ENCODE assay signal across 8 cellular contexts in the genomic region with DNA sequence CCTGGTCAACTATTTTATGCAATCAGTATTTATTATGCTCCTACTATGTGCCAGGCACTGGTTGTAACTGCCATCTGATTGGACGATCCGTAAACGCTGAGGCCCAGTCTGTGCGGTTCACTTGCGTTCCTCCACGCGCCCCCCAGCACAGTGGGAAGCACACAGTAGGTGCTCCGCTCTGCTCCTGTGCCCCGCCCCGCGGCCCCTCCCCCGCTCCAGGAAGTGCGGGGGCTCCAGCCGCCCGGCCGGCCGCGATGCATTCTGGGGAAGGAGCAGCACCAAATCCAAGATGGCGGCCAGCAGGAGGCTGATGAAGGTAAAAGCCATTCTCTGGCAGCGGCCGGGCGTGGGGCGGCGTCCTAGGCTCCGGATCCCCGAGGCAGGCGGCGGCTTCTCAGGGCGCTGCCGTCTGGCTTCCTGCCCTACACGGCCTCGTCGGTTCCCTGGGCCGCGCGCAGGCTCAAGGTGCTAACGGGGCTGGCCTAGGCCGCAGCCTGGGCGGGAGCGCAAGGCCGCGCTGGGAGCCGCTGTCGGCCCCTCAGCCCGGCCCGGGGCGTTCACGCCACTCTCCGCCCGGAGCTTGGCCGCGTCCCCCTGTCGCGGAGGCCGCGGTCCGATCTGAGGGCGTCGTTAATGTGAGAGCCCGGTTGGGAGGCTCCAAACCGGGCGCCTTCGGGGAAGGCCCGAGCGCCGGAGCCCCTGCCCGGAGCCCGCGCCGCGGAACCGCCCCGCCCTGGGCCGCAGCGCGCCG. TPM values are rescaled to one million over a fixed set of nuclear protein-coding genes. Genes with fewer than 3 reads are reported as not detected.
DNase-seq lines count a peak whose midpoint lies in the region; ATAC-seq and TF ChIP-seq lines count a peak whose summit lies in the region.

Gene UBE2L3 (plus strand): TSS at position 259 of the 751 bp plus-strand sequence. CDS start 31 bp downstream, at position 290.

- CTCF ChIA-PET in AG04450 (lab: Charles Lee), result interaction anchor here (1.2 kb wide), 1 partner anchor 382 kb away, joined by 3 read pairs; no protein-coding TSS in a partner anchor

- H3K27ac ChIP-seq in AG04450 (ENCODE audit: low read depth, low read length), result peak within 1 kb of the TSS; percentile 65
- H3K27ac ChIP-seq in SJSA1, result peak within 1 kb of the TSS; percentile 92

- H3K27ac Mint-ChIP-seq in nephron progenitor cell, result peak within 1 kb of the TSS; percentile 97

- no peaks in the 10 kb centered on the region for H3K9me3 Mint-ChIP-seq in nephron progenitor cell

- no peaks in the 10 kb centered on the region; the same call in 1 of the 2 replicates for H3K9me3 ChIP-seq in AG04450 (ENCODE audit: control insufficient read depth, insufficient read depth, low read length)
- H3K9me3 ChIP-seq in SJSA1 (replicated peaks), result no peaks in the 10 kb centered on the region

- peaks cover 40% of the 10 kb centered on the region for H3K4me1 Mint-ChIP-seq in nephron progenitor cell

- POLR2A ChIA-PET in AG04450 (lab: Yijun Ruan, JAX), result no interaction called here

- H3K4me3 Mint-ChIP-seq in nephron progenitor cell, result peak within 1 kb of the TSS; percentile 95

- ATAC-seq in GM19035 (IDR thresholded peaks at IDR 0.05; ENCODE audit: unreplicated experiment), result peak; percentile 75
- ATAC-seq in stimulated activated naive CD8-positive, alpha-beta T cell treated with anti-CD3 and anti-CD28 coated beads, Interleukin-15, Interleukin-2, amounts not matched to agents 100 U/mL and 50 U/mL, for 24 hours, result peak; percentile 80

- peaks cover 7% of the 10 kb centered on the region for H3K36me3 Mint-ChIP-seq in nephron progenitor cell (ENCODE audit: low read depth)

- H3K27me3 Mint-ChIP-seq in nephron progenitor cell (ENCODE audit: low read depth, poor library complexity), result peaks cover 7% of the 10 kb centered on the region

- DNase-seq in AG04450 (ENCODE audit: low read depth, low spot score), result peak; percentile 33
- peak; percentile 81 for DNase-seq in KBM-7
- DNase-seq in SJSA1 (ENCODE audit: low read depth in 1 of 2, low spot score in 2 of 2), result peak; percentile 86 to 87
- DNase-seq in activated gamma-delta T cell treated with Interleukin-2 at 50 U/mL for 16 hours, result peak; percentile 79
- peak; percentile 85 for DNase-seq in fibroblast of villous mesenchyme (ENCODE audit: low read depth)
- peak; percentile 87 for DNase-seq in nephron progenitor cell
- peak; percentile 89 for DNase-seq in stimulated activated naive CD8-positive, alpha-beta T cell treated with anti-CD3 and anti-CD28 coated beads, Interleukin-15, Interleukin-2, amounts not matched to agents 100 U/mL and 50 U/mL, for 24 hours

- H3K4me1 ChIP-seq in SJSA1 (replicated peaks), result peaks cover 17% of the 10 kb centered on the region

- no peak for TF ChIP-seq CTCF in AG04450 (IDR thresholded peaks at IDR 0.05; ENCODE audit: low read depth, low read length)
- no peak for TF ChIP-seq CTCF in fibroblast of villous mesenchyme (IDR thresholded peaks at IDR 0.05; ENCODE audit: insufficient read depth, low read depth, low read length)
- no peak for TF ChIP-seq CTCF in nephron progenitor cell (IDR thresholded peaks at IDR 0.05)

- H3K36me3 ChIP-seq in SJSA1, result peaks cover 42% of the 10 kb centered on the region

- H3K27me3 ChIP-seq in AG04450 (ENCODE audit: control insufficient read depth, insufficient read depth, low read length), result no peaks in the 10 kb centered on the region
- no peaks in the 10 kb centered on the region for H3K27me3 ChIP-seq in SJSA1 (replicated peaks)

- H3K4me3 ChIP-seq in AG04450 (ENCODE audit: low read depth, low read length) (peak within 1 kb of the TSS; percentile 87), SJSA1 (peak within 1 kb of the TSS; percentile 99), fibroblast of villous mesenchyme (ENCODE audit: low read depth, low read length) (peak within 1 kb of the TSS; percentile 67)

- in situ Hi-C loops in KBM-7 (cut with MboI; ENCODE audit: low pct_unique_long_range_greater_than_20kb, low sequenced_read_pairs), result no loop called here

RNA-seq across cellular contexts. Expression of gene UBE2L3, which starts in this region (rescaled TPM):
- 72.7 and 77.2 TPM in 2 replicates for polyA plus RNA-seq in AG04450 (2011; rRNA removed)
- 47.8 and 51.0 TPM in 2 replicates for polyA minus RNA-seq in AG04450 (2011; rRNA and poly(A)+ RNA removed)
- 79.5 and 94.3 TPM in 2 replicates for total RNA-seq in SJSA1 (2014; rRNA removed; shearing (Covaris generic))
- 43.5 and 56.1 TPM in 2 replicates for total RNA-seq in fibroblast of villous mesenchyme

Comparison
In these comparisons a context has a peak if more than half of its experiments do, and no peak if none do; other contexts are left out.
1. Peak in every context shown above with its lines: DNase-seq, ATAC-seq, H3K4me3 ChIP-seq and H3K27ac ChIP-seq.
2. DNase-seq: peak in every context shown above with its lines; median percentile 89 in stimulated activated naive CD8-positive, alpha-beta T cell treated with anti-CD3 and anti-CD28 coated beads, Interleukin-15, Interleukin-2, amounts not matched to agents 100 U/mL and 50 U/mL, for 24 hours; 87 in nephron progenitor cell; 86 in SJSA1; 85 in fibroblast of villous mesenchyme; 81 in KBM-7; 79 in activated gamma-delta T cell treated with Interleukin-2 at 50 U/mL for 16 hours; 33 in AG04450.